In genomic region chr9:13351768-13352386, GRCh38 we compare ENCODE assay signal across 9 cellular contexts.
DNase-seq lines count a peak whose midpoint lies in the region; ATAC-seq lines count a peak whose summit lies in the region.
"Had no signal": no experiment of that assay in that cellular context is flagged by ENCODE, and none has a peak within 500 bp of the region (broad histone marks: within the 10 kb centered on the region; RNA-seq: fewer than 3 reads in every experiment).

No MANE protein-coding gene starts in this region.

- ATAC-seq in GM19351 (IDR thresholded peaks at IDR 0.05; ENCODE audit: unreplicated experiment) (peak; percentile 47), HG03097 (IDR thresholded peaks at IDR 0.05; ENCODE audit: low FRiP score, unreplicated experiment) (no peak)

- DNase-seq in A172 (ENCODE audit: low spot score) (peak; percentile 3), NCI-H446 (lab: John Stamatoyannopoulos, UW) (peak; percentile 100), cerebellum (ENCODE audit: low spot score) (peak; percentile 55), lung microvascular endothelial cell (ENCODE audit: low read depth in 2 of 2) (peak; percentile 79 to 90), germinal center (ENCODE audit: low spot score) (no peak), NCI-H187 (lab: John Stamatoyannopoulos, UW) (no peak)
- DNase-seq: activated naive CD8-positive, alpha-beta T cell treated with anti-CD3 and anti-CD28 coated beads, Interleukin-2, amount 10 ng/mL, durations not matched to agents 7 days and 5 days had no signal

Comparison
In these comparisons a context has a peak if more than half of its experiments do, and no peak if none do; other contexts are left out.
1. DNase-seq: peak in A172 (single experiment), NCI-H446 (2 of 2), cerebellum (single experiment) and lung microvascular endothelial cell (2 of 2); none in germinal center (single experiment) and NCI-H187 (0 of 2).